ENCODE assay signal across 10 cellular contexts in genomic region chr7:141074997-141075396, GRCh38. TPM values are rescaled to one million over a fixed set of nuclear protein-coding genes. Genes with fewer than 3 reads are reported as not detected.
DNase-seq lines count a peak whose midpoint lies in the region; ATAC-seq and TF ChIP-seq lines count a peak whose summit lies in the region.
"Had no signal": no experiment of that assay in that cellular context is flagged by ENCODE, and none has a peak within 500 bp of the region (broad histone marks: within the 10 kb centered on the region; RNA-seq: fewer than 3 reads in every experiment).

No MANE protein-coding gene starts in this region.

- peak; percentile 24 for DNase-seq in DMS79 treated with DMSO at 0.1 percent for 48 hours (lab: John Stamatoyannopoulos, UW)
- no peak for DNase-seq in DMS79 (lab: John Stamatoyannopoulos, UW)
- peak; percentile 10 for DNase-seq in MM.1S
- no peak for DNase-seq in neuronal stem cell (ENCODE audit: low spot score)
- DNase-seq in coronary artery (ENCODE audit: low spot score): no peak
- DNase-seq: 8988T, foreskin melanocyte had no signal

- H2BK15ac ChIP-seq in neuronal stem cell (ENCODE audit: low read length): no peak overlapping the region

- no peak overlapping the region for H3K4ac ChIP-seq in neuronal stem cell (ENCODE audit: low read length)

- peaks cover 2% of the 10 kb centered on the region for H3K79me1 ChIP-seq in neuronal stem cell (ENCODE audit: low read depth, low read length)

- H2AFZ ChIP-seq in MM.1S (ENCODE audit: low read length) (peak overlapping the region; percentile 91), neuronal stem cell (ENCODE audit: low read length) (peak overlapping the region; percentile 99)

- no CpG with 5 or more reads among the region's 4 CpGs for WGBS in neuronal stem cell (ENCODE audit: extremely low coverage in 2 of 2, insufficient read length in 2 of 2, insufficient replicate concordance in 1 of 2), 2 donors

- H3K4me3 ChIP-seq in MM.1S (ENCODE audit: low read length) (peak overlapping the region; percentile 91), endocrine pancreas (ENCODE audit: control insufficient read depth, insufficient read depth, low read length) (peak overlapping the region; percentile 85), neuronal stem cell (ENCODE audit: low read length in 2 of 2) (peak overlapping the region; percentile 52 to 83), coronary artery (no peak overlapping the region)

- no peak overlapping the region for H4K91ac ChIP-seq in neuronal stem cell (ENCODE audit: low read depth, low read length, poor library complexity)

- H3K9me2 ChIP-seq in MM.1S (replicated peaks; ENCODE audit: insufficient read depth, low read length): no peaks in the 10 kb centered on the region

- no peaks in the 10 kb centered on the region for H4K20me1 ChIP-seq in MM.1S (ENCODE audit: insufficient read depth, low read length)

- H2BK5ac ChIP-seq in neuronal stem cell (ENCODE audit: low read length): no peak overlapping the region

- H2AK5ac ChIP-seq in neuronal stem cell (ENCODE audit: low read depth, low read length): no peak overlapping the region

- ATAC-seq in GM19395 (IDR thresholded peaks at IDR 0.05; ENCODE audit: unreplicated experiment): no peak
- ATAC-seq in GM19467 (IDR thresholded peaks at IDR 0.05; ENCODE audit: unreplicated experiment): no peak

- no peak overlapping the region for H3K23ac ChIP-seq in neuronal stem cell (ENCODE audit: low read depth, low read length, poor library complexity)

- no peak overlapping the region for H3K14ac ChIP-seq in neuronal stem cell (ENCODE audit: low read length)

- no peaks in the 10 kb centered on the region for H3K9me3 ChIP-seq in MM.1S (replicated peaks; ENCODE audit: insufficient read depth, low read length)
- no peaks in the 10 kb centered on the region for H3K9me3 ChIP-seq in endocrine pancreas (ENCODE audit: control insufficient read depth, low read length)
- H3K9me3 ChIP-seq in neuronal stem cell (replicated peaks in 1 of 2; ENCODE audit: control insufficient read depth in 2 of 2, insufficient read depth in 1 of 2, low read depth in 1 of 2, low read length in 2 of 2): no peaks in the 10 kb centered on the region

- H3K27ac ChIP-seq in MM.1S (ENCODE audit: low read length) (no peak overlapping the region), neuronal stem cell (replicated peaks; ENCODE audit: low read length) (no peak overlapping the region), coronary artery (no peak overlapping the region)

- TF ChIP-seq CTCF in MM.1S (IDR thresholded peaks at IDR 0.05; ENCODE audit: low read length): no peak
- TF ChIP-seq CTCF in coronary artery (IDR thresholded peaks at IDR 0.05): no peak

- 0 out of 2 replicates have a peak, but pooled peaks cover 9% of the 10 kb centered on the region for H3F3A ChIP-seq in MM.1S (ENCODE audit: insufficient read depth, low read length)

- H2BK120ac ChIP-seq in neuronal stem cell (ENCODE audit: low read depth, low read length): no peak overlapping the region

- H3K27me3 ChIP-seq in MM.1S (replicated peaks; ENCODE audit: insufficient read depth, low read length) (no peaks in the 10 kb centered on the region), endocrine pancreas (ENCODE audit: control insufficient read depth, insufficient read depth, low read length) (no peaks in the 10 kb centered on the region), neuronal stem cell (ENCODE audit: control insufficient read depth in 3 of 3, insufficient read depth in 3 of 3, low read depth in 1 of 3, low read length in 3 of 3) (peaks cover 0 to 59% (median 6%) of the 10 kb centered on the region in 3 experiments)

- H3K36me3 ChIP-seq in MM.1S (replicated peaks; ENCODE audit: insufficient read depth, low read length): no peaks in the 10 kb centered on the region
- no peaks in the 10 kb centered on the region for H3K36me3 ChIP-seq in endocrine pancreas (ENCODE audit: control insufficient read depth, insufficient read depth, low read length)
- H3K36me3 ChIP-seq in neuronal stem cell (replicated peaks in 1 of 2; ENCODE audit: control insufficient read depth in 2 of 2, insufficient read depth in 2 of 2, low read length in 2 of 2): no peaks in the 10 kb centered on the region

- H3K9ac ChIP-seq in MM.1S (ENCODE audit: low read length) (peak overlapping the region; percentile 75; the same call in 1 of the 2 replicates), endocrine pancreas (ENCODE audit: control insufficient read depth, insufficient read depth, low read length) (peak overlapping the region; percentile 50), neuronal stem cell (ENCODE audit: low read depth, low read length, poor library complexity) (no peak overlapping the region)

- peaks cover 55% of the 10 kb centered on the region for H3K79me2 ChIP-seq in MM.1S (ENCODE audit: low read length)

- no peak overlapping the region for H2BK12ac ChIP-seq in neuronal stem cell (ENCODE audit: low read length)

- H4K8ac ChIP-seq in neuronal stem cell (ENCODE audit: low read depth, low read length): no peak overlapping the region

- no peak overlapping the region for H3K18ac ChIP-seq in neuronal stem cell (ENCODE audit: low read length)

- H3K4me1 ChIP-seq in MM.1S (ENCODE audit: low read length): peaks cover 9% of the 10 kb centered on the region
- peaks cover 25% of the 10 kb centered on the region for H3K4me1 ChIP-seq in endocrine pancreas (ENCODE audit: control insufficient read depth, insufficient read depth, low read length)
- H3K4me1 ChIP-seq in neuronal stem cell (ENCODE audit: control insufficient read depth in 2 of 2, insufficient read depth in 1 of 2, low read depth in 1 of 2, low read length in 2 of 2): peaks cover 6 to 23% of the 10 kb centered on the region in 2 donors

- H3K4me2 ChIP-seq in MM.1S (ENCODE audit: low read depth, low read length) (peak overlapping the region; percentile 97), neuronal stem cell (ENCODE audit: insufficient read depth, low read length, poor library complexity, severe bottlenecking) (peak overlapping the region; percentile 84)

RNA-seq across cellular contexts. Expression of gene TMEM178B, which starts 1.1 kb away (rescaled TPM):
- 4.0 TPM for polyA plus RNA-seq in neuronal stem cell (2013, experiment 1 of 2)
- polyA plus RNA-seq in neuronal stem cell (2013, experiment 2 of 2): 4.4 TPM

Comparison
In these comparisons a context has a peak if more than half of its experiments do, and no peak if none do; other contexts are left out.
1. DNase-seq: peak in DMS79 treated with DMSO at 0.1 percent for 48 hours (single experiment) and MM.1S (single experiment); none in DMS79 (single experiment), neuronal stem cell (single experiment) and coronary artery (single experiment).